In the genomic region with DNA sequence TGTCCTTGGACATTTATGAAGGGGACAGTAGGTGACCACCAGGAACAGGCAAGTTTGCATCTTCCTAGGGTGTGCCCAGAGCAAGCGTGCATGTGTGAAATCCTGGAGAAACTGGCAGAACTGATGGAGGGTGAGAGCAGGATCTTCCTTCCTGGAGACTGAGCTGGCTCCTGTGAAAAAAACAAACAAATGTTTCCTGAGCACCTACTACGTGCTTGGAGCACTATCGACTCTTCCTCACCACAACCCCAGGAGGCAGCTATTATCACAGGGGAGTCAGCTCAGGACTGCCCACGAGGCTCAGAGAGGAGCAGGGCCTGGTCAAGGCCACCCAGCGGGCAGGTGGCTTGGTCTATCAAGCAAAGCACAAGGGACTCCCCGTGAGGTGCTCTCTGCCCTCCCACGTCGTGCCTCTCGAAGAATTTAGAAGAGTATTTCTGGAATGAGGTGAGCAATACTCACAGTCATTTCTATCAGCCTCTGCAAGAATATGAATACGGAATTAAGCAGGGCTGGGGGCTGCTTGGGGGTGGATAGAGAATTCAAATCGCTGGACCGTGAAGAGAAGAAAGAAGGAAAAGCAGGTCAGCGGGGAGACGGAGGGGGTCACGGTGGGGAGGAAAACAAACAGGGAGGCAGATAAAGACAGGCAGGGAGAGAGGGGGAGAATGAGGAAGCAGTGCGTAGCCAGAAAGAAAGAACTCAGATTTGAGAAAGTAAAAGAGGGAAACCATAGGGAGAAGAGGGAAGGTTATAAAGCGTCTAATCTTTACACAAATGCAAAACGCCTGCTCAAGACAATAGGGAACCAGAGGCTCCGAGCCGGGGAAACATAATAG, we compare ENCODE assay signal across 9 cellular contexts. TPM values are rescaled to one million over a fixed set of nuclear protein-coding genes. Genes with fewer than 3 reads are reported as not detected.
DNase-seq lines count a peak whose midpoint lies in the region; ATAC-seq and TF ChIP-seq lines count a peak whose summit lies in the region.
"Had no signal": no experiment of that assay in that cellular context is flagged by ENCODE, and none has a peak within 500 bp of the region (broad histone marks: within the 10 kb centered on the region; RNA-seq: fewer than 3 reads in every experiment).

No MANE protein-coding gene starts in this region.

- peaks cover 48% of the 10 kb centered on the region for H3K4me1 Mint-ChIP-seq in neural crest cell

- no peaks in the 10 kb centered on the region for H3K36me3 Mint-ChIP-seq in neural crest cell (ENCODE audit: low read depth)

- H3K27ac Mint-ChIP-seq in neural crest cell (ENCODE audit: unreplicated experiment), result peak overlapping the region; percentile 90

- peak overlapping the region in 1 of 59 donors; percentile 52 for H3K27ac ChIP-seq in dorsolateral prefrontal cortex

- ATAC-seq in HG02571 (IDR thresholded peaks at IDR 0.05; ENCODE audit: unreplicated experiment) (peak; percentile 52), HG03097 (IDR thresholded peaks at IDR 0.05; ENCODE audit: low FRiP score, unreplicated experiment) (no peak), GM19467 (IDR thresholded peaks at IDR 0.05; ENCODE audit: unreplicated experiment) (no peak), HG03520 (IDR thresholded peaks at IDR 0.05; ENCODE audit: unreplicated experiment) (no peak)

- no peaks in the 10 kb centered on the region for H3K27me3 ChIP-seq in dorsolateral prefrontal cortex

- no peak overlapping the region for H3K4me3 ChIP-seq in astrocyte of the spinal cord (ENCODE audit: low read depth, low read length)
- H3K4me3 ChIP-seq in dorsolateral prefrontal cortex, result peak overlapping the region in 3 of 59 donors; percentile 4 to 24 (median 5)

- in situ Hi-C loops in astrocyte of the spinal cord (cut with HindIII; ENCODE audit: low sequenced_read_pairs), result no loop called here

- DNase-seq in EH (ENCODE audit: low read depth) (peak; percentile 70), astrocyte of the spinal cord (ENCODE audit: low read depth, low spot score) (peak; percentile 56), neural crest cell (ENCODE audit: low read depth, low spot score) (no peak), dorsolateral prefrontal cortex (no peak)
- DNase-seq: activated T-cell treated with anti-CD3 and anti-CD28 coated beads for 4 hours had no signal

- no peak for TF ChIP-seq CTCF in astrocyte of the spinal cord (IDR thresholded peaks at IDR 0.05; ENCODE audit: low read depth, low read length)
- TF ChIP-seq CTCF in neural crest cell (conservative IDR thresholded peaks at IDR 0.05), result no peak
- no peak for TF ChIP-seq CTCF in dorsolateral prefrontal cortex (IDR thresholded peaks at IDR 0.05 in 54 of 56, conservative IDR thresholded peaks at IDR 0.05 in 2 of 56; ENCODE audit: low read depth in 1 of 56, partially characterized antibody in 56 of 56)

- intact Hi-C loops in dorsolateral prefrontal cortex (cut with DNase I), result no loop called here

- peaks cover 4% of the 10 kb centered on the region for H3K27me3 Mint-ChIP-seq in neural crest cell (ENCODE audit: low read depth)

- peak overlapping the region; percentile 56 for H3K4me3 Mint-ChIP-seq in neural crest cell

- H3K9me3 Mint-ChIP-seq in neural crest cell, result peaks cover 7% of the 10 kb centered on the region

RNA-seq across cellular contexts. Expression of a gene that starts 1.8 kb away (rescaled TPM):
- total RNA-seq in neural crest cell (not detected in 2 replicates), dorsolateral prefrontal cortex (under 1 TPM in 2 of 120 experiments, not detected in 118; 0.36 to 0.67 TPM)

Comparison
In these comparisons a context has a peak if more than half of its experiments do, and no peak if none do; other contexts are left out.
1. DNase-seq: peak in EH (single experiment) and astrocyte of the spinal cord (single experiment); none in neural crest cell (single experiment) and dorsolateral prefrontal cortex (0 of 10).